15 cellular contexts compared by ENCODE assay signal in the genomic region with DNA sequence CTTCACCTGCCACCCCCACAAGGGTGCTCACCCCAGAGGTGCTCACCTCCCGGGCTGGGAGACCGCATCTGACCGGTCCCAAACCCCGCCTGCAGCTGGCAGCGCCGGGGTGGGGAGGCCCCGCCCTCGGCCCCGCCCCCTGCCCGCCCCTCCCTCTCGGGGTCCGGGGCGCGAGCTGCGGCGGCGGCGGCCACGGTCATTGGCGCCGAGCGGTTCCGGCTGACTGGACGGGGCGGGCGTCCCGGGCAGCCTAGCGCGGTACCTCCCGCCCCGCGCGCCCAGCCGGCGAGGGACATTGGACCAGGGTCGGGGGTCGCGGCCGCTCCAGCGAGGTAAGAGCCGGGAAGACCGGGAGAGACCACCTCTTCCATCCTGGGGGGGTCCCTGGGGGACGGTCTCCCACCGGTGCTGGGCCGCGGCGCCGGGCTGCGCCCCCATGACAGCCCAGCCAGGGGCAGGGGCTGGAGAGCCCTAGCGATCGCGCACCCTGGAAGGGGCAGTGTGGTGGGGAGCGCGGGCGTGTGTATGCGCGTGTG. TPM values are rescaled to one million over a fixed set of nuclear protein-coding genes. Genes with fewer than 3 reads are reported as not detected.
DNase-seq lines count a peak whose midpoint lies in the region; ATAC-seq, FAIRE-seq and TF ChIP-seq lines count a peak whose summit lies in the region.
"Had no signal": no experiment of that assay in that cellular context is flagged by ENCODE, and none has a peak within 500 bp of the region (broad histone marks: within the 10 kb centered on the region; RNA-seq: fewer than 3 reads in every experiment).

Gene CACNG5 (plus strand): TSS at position 199 of the 536 bp plus-strand sequence. CDS start 42,216 bp downstream, outside the sequence.

- no peak for TF ChIP-seq EP300 in HepG2 (IDR thresholded peaks at IDR 0.05; ENCODE audit: low read depth in 2 of 2, low read length in 2 of 2)
- TF ChIP-seq EP300 in HepG2 (CRISPR knock-in tag; IDR thresholded peaks at IDR 0.05; ENCODE audit: borderline replicate concordance), result no peak

- H4K20me1 ChIP-seq in HepG2 (ENCODE audit: insufficient read depth, low read length), result no peaks in the 10 kb centered on the region

- ATAC-seq in HepG2 (peak; percentile 64), right lobe of liver (no peak), RWPE2 (ENCODE audit: low read depth) (peak; percentile 45; the same call in 1 of the 3 replicates)

- WGBS in HepG2 (ENCODE audit: low lambda C conversion rate), result 22% methylated on average over 15 of the region's 57 CpGs
- 3% methylated on average over 5 of the region's 57 CpGs for WGBS in right lobe of liver (ENCODE audit: insufficient coverage, low coverage, low lambda C conversion rate, missing lambda C conversion rate)

- no peaks in the 10 kb centered on the region for H3K79me2 ChIP-seq in HepG2 (ENCODE audit: insufficient read depth, low read length)

- H3K4me3 ChIP-seq in HepG2 (replicated peaks in 1 of 3; ENCODE audit: insufficient read depth in 1 of 3, low read depth in 2 of 3, low read length in 3 of 3), result peak within 1 kb of the TSS in 1 of 3 experiments; percentile 8; a peak in 1 of 6 replicates
- no peak within 1 kb of the TSS for H3K4me3 ChIP-seq in right lobe of liver
- no peak within 1 kb of the TSS for H3K4me3 ChIP-seq in RWPE2 (ENCODE audit: severe bottlenecking)

- H3K9ac ChIP-seq in HepG2 (ENCODE audit: insufficient read depth, low read depth, low read length), result no peak within 1 kb of the TSS

- H3K4me1 ChIP-seq in HepG2 (ENCODE audit: insufficient read depth, low read length) (no peaks in the 10 kb centered on the region), right lobe of liver (no peaks in the 10 kb centered on the region), RWPE2 (ENCODE audit: insufficient read depth, poor library complexity, severe bottlenecking) (no peaks in the 10 kb centered on the region)

- no peaks in the 10 kb centered on the region for H3K9me3 ChIP-seq in HepG2 (ENCODE audit: low read length)
- H3K9me3 ChIP-seq in right lobe of liver, result no peaks in the 10 kb centered on the region
- no peaks in the 10 kb centered on the region for H3K9me3 ChIP-seq in RWPE2 (ENCODE audit: severe bottlenecking)

- TF ChIP-seq CTCF in HepG2 (CRISPR knock-in tag; IDR thresholded peaks at IDR 0.05) (no peak), right lobe of liver (IDR thresholded peaks at IDR 0.05) (no peak), RWPE2 (IDR thresholded peaks at IDR 0.05; ENCODE audit: poor library complexity, severe bottlenecking) (no peak)

- H3K27me3 ChIP-seq in HepG2 (ENCODE audit: control insufficient read depth in 1 of 2, insufficient read depth in 2 of 2, low read length in 2 of 2) (peaks cover 7 to 64% of the 10 kb centered on the region in 2 experiments), right lobe of liver (peaks cover 0 to 3% of the 10 kb centered on the region in 2 donors), RWPE2 (ENCODE audit: insufficient read depth, poor library complexity, severe bottlenecking) (peaks cover 45% of the 10 kb centered on the region)

- POLR2A ChIA-PET in HepG2 (lab: Yijun Ruan, JAX), result no interaction called here

- in situ Hi-C loops in HepG2 (cut with HindIII; ENCODE audit: extremely low pct_ligation_motif_present, low pct_unique_long_range_greater_than_20kb), result no loop called here

- peak within 1 kb of the TSS; percentile 44 for H3K4me2 ChIP-seq in HepG2 (ENCODE audit: low read depth, low read length)

- no peaks in the 10 kb centered on the region for H3K36me3 ChIP-seq in HepG2 (replicated peaks in 1 of 2; ENCODE audit: control insufficient read depth in 1 of 2, insufficient read depth in 2 of 2, low read length in 2 of 2)
- no peaks in the 10 kb centered on the region for H3K36me3 ChIP-seq in right lobe of liver
- no peaks in the 10 kb centered on the region for H3K36me3 ChIP-seq in RWPE2 (ENCODE audit: low read depth)

- DNase-seq in HepG2 (ENCODE audit: low spot score) (no peak), right lobe of liver (no peak), RWPE2 (ENCODE audit: low spot score) (no peak), iPS-NIHi11 (ENCODE audit: low spot score) (peak; percentile 98), CD1c-positive myeloid dendritic cell (ENCODE audit: extremely low spot score) (no peak), SIG-M5 (lab: John Stamatoyannopoulos, UW) (no peak)
- DNase-seq in stimulated activated naive CD4-positive, alpha-beta T cell treated with Interleukin-2 at 50 U/mL for 16 hours (lab: John Stamatoyannopoulos, UW), result no peak
- no peak for DNase-seq in activated effector memory CD4-positive, alpha-beta T cell treated with Interleukin-2 at 50 U/mL for 16 hours
- DNase-seq: CD4-positive, alpha-beta T cell; foreskin fibroblast; KBM-7; midbrain; small intestine had no signal

- H3K27ac ChIP-seq in HepG2 (ENCODE audit: extremely low read length, insufficient read depth, low read length), result no peak within 1 kb of the TSS
- H3K27ac ChIP-seq in right lobe of liver, result no peak within 1 kb of the TSS
- no peak within 1 kb of the TSS for H3K27ac ChIP-seq in RWPE2 (ENCODE audit: poor library complexity, severe bottlenecking)

- no peak within 1 kb of the TSS for H2AFZ ChIP-seq in HepG2 (ENCODE audit: low read length)

- CTCF ChIA-PET in HepG2 (lab: Yijun Ruan, JAX; ENCODE audit: low intra/inter-chr PET ratio, low total read pairs), result no interaction called here

- TF ChIP-seq POLR2A in HepG2 (IDR thresholded peaks at IDR 0.05; ENCODE audit: insufficient read depth in 1 of 2, low read depth in 2 of 2, low read length in 2 of 2) (no peak), right lobe of liver (IDR thresholded peaks at IDR 0.05) (no peak)

- FAIRE-seq in HepG2 (lab: Jason Lieb, UNC), result no peak
- FAIRE-seq: GM12892, small intestine had no signal

- intact Hi-C loops in HepG2 (cut with micrococcal nuclease; ENCODE audit: unreplicated experiment), result no loop called here
- intact Hi-C loops in right lobe of liver (cut with DNase I), result no loop called here

- BruUV-seq in HepG2 (replicated peaks; lab: Mats Ljungman, UMichigan), result no TSS peak

- TF ChIP-seq RAD21 in HepG2 (CRISPR knock-in tag; IDR thresholded peaks at IDR 0.05), result no peak

TF ChIP-seq in HepG2, 621 proteins besides CTCF, POLR2A, EP300 and RAD21 (continues in another document):
- peak; percentile 92 for TF ChIP-seq ZNF777 (CRISPR knock-in tag; IDR thresholded peaks at IDR 0.05)
- TF ChIP-seq, protein P1, sequence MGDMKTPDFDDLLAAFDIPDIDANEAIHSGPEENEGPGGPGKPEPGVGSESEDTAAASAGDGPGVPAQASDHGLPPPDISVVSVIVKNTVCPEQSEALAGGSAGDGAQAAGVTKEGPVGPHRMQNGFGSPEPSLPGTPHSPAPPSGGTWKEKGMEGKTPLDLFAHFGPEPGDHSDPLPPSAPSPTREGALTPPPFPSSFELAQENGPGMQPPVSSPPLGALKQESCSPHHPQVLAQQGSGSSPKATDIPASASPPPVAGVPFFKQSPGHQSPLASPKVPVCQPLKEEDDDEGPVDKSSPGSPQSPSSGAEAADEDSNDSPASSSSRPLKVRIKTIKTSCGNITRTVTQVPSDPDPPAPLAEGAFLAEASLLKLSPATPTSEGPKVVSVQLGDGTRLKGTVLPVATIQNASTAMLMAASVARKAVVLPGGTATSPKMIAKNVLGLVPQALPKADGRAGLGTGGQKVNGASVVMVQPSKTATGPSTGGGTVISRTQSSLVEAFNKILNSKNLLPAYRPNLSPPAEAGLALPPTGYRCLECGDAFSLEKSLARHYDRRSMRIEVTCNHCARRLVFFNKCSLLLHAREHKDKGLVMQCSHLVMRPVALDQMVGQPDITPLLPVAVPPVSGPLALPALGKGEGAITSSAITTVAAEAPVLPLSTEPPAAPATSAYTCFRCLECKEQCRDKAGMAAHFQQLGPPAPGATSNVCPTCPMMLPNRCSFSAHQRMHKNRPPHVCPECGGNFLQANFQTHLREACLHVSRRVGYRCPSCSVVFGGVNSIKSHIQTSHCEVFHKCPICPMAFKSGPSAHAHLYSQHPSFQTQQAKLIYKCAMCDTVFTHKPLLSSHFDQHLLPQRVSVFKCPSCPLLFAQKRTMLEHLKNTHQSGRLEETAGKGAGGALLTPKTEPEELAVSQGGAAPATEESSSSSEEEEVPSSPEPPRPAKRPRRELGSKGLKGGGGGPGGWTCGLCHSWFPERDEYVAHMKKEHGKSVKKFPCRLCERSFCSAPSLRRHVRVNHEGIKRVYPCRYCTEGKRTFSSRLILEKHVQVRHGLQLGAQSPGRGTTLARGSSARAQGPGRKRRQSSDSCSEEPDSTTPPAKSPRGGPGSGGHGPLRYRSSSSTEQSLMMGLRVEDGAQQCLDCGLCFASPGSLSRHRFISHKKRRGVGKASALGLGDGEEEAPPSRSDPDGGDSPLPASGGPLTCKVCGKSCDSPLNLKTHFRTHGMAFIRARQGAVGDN (CRISPR knock-in tag; IDR thresholded peaks at IDR 0.05), result 0 out of 2 replicates have a peak, but pooled peaks have one; percentile 26

RNA-seq across cellular contexts. Expression of gene CACNG5, which starts in this region (rescaled TPM):
- not detected in 2 replicates for total RNA-seq in HepG2 (2016; rRNA removed; fragmentation: Illumina TruSeq; extraction: Trizol)
- not detected in 2 replicates for total RNA-seq in HepG2 (2016; cell fraction: cytosol; rRNA removed; fragmentation: Illumina TruSeq; extraction: Trizol; ENCODE audit: low read depth)
- total RNA-seq in HepG2 (2016; cell fraction: insoluble cytoplasmic fraction; rRNA removed; fragmentation: Illumina TruSeq; extraction: Trizol), result not detected in 2 replicates
- not detected in 2 replicates for total RNA-seq in HepG2 (2016; cell fraction: membrane; rRNA removed; fragmentation: Illumina TruSeq; extraction: Trizol)
- total RNA-seq in HepG2 (2016; cell fraction: nucleus; rRNA removed; fragmentation: Illumina TruSeq; extraction: Trizol), result not detected in 2 replicates
- not detected in 2 replicates for polyA plus RNA-seq in HepG2 (2011; rRNA removed)
- not detected in 2 replicates for polyA plus RNA-seq in HepG2 (2011; cell fraction: cytosol; rRNA removed)
- polyA plus RNA-seq in HepG2 (2011; cell fraction: nucleus; rRNA removed), result not detected in 2 replicates
- polyA plus RNA-seq in HepG2 (2012), result not detected in 2 replicates
- polyA plus RNA-seq in HepG2 (2016; cell fraction: cytosol; fragmentation: Illumina TruSeq; extraction: Trizol; ENCODE audit: low read depth), result not detected in 2 replicates
- not detected in 2 replicates for polyA plus RNA-seq in HepG2 (2016; cell fraction: insoluble cytoplasmic fraction; fragmentation: Illumina TruSeq; extraction: Trizol; ENCODE audit: low read depth)
- polyA plus RNA-seq in HepG2 (2016; cell fraction: membrane; fragmentation: Illumina TruSeq; extraction: Trizol; ENCODE audit: low read depth), result not detected in 2 replicates
- polyA plus RNA-seq in HepG2 (2016; cell fraction: nucleus; fragmentation: Illumina TruSeq; extraction: Trizol; ENCODE audit: insufficient read depth, low read depth), result not detected in 2 replicates
- not detected in 2 replicates for polyA minus RNA-seq in HepG2 (2011; rRNA and poly(A)+ RNA removed; ENCODE audit: low replicate concordance)
- not detected in 2 replicates for polyA minus RNA-seq in HepG2 (2011; cell fraction: cytosol; rRNA and poly(A)+ RNA removed)
- not detected in 2 replicates for polyA minus RNA-seq in HepG2 (2011; cell fraction: nucleus; rRNA and poly(A)+ RNA removed)
- not detected for total RNA-seq in right lobe of liver
- total RNA-seq: activated T-helper 1 cell treated with anti-CD3 and anti-CD28 coated beads, Interleukin-12 subunit alpha, Interleukin-12 subunit beta, Interleukin-2, Interleukin-4 antibody, amounts not matched to agents 30 ng/mL and 10 ng/mL and 1 ng/mL, durations not matched to agents 14 hours and 24 hours and 36 hours; CD4-positive, alpha-beta T cell had no signal
- polyA plus RNA-seq: small intestine had no signal

Comparison
In these comparisons a context has a peak if more than half of its experiments do, and no peak if none do; other contexts are left out.
1. Peak in ATAC-seq and H3K4me2 ChIP-seq in HepG2; RNA of the gene not detected or under 1 TPM.